ENCODE assay signal across 8 cellular contexts in genomic region chr16:29805232-29806095, GRCh38. TPM values are rescaled to one million over a fixed set of nuclear protein-coding genes. Genes with fewer than 3 reads are reported as not detected.
DNase-seq lines count a peak whose midpoint lies in the region; ATAC-seq and TF ChIP-seq lines count a peak whose summit lies in the region.

No MANE protein-coding gene starts in this region.

- peak; percentile 13 for TF ChIP-seq CTCF in GM06990 (IDR thresholded peaks at IDR 0.05; ENCODE audit: insufficient read depth, low read length, poor library complexity, severe bottlenecking)
- peak; percentile 20; the same call in 1 of the 2 replicates for TF ChIP-seq CTCF in HFFc6 (IDR thresholded peaks at IDR 0.05)
- TF ChIP-seq CTCF in NB4 (IDR thresholded peaks at IDR 0.05; ENCODE audit: low read depth, low read length), result no peak
- no peak for TF ChIP-seq CTCF in SK-N-SH (IDR thresholded peaks at IDR 0.05)

- peak; percentile 62 to 69 for ATAC-seq in activated naive CD4-positive, alpha-beta T cell treated with anti-CD3 and anti-CD28 coated beads, Interleukin-2, amount 50 U/mL, for 72 hours

- H3K9ac ChIP-seq in SK-N-SH, result peak overlapping the region; percentile 95

- POLR2A ChIA-PET in SK-N-SH (lab: Yijun Ruan, JAX), result interaction anchor here (0.6 to 4.0 kb wide), 7 partner anchors 10 to 216 kb away, joined by 3 to 19 read pairs (median 4); partner anchors contain the start of genes KIF22 and PAGR1

- CTCF ChIA-PET in SK-N-SH (lab: Yijun Ruan, JAX), result interaction anchor here (1.3 to 2.3 kb wide), 2 partner anchors 16 to 43 kb away, joined by 3 to 17 read pairs; partner anchors contain the start of gene KIF22

- H4K20me1 ChIP-seq in SK-N-SH (ENCODE audit: insufficient read depth), result peaks cover 15% of the 10 kb centered on the region

- no peaks in the 10 kb centered on the region for H3K9me3 Mint-ChIP-seq in HFFc6
- H3K9me3 Mint-ChIP-seq in activated naive CD4-positive, alpha-beta T cell treated with anti-CD3 and anti-CD28 coated beads, Interleukin-2, amount 50 U/mL, for 72 hours, result no peaks in the 10 kb centered on the region

- H3K36me3 Mint-ChIP-seq in HFFc6 (ENCODE audit: low read depth), result peaks cover 17% of the 10 kb centered on the region
- H3K36me3 Mint-ChIP-seq in activated naive CD4-positive, alpha-beta T cell treated with anti-CD3 and anti-CD28 coated beads, Interleukin-2, amount 50 U/mL, for 72 hours, result peaks cover 43 to 48% of the 10 kb centered on the region in 2 donors

- H3K4me2 ChIP-seq in SK-N-SH, result peak overlapping the region; percentile 90

- peaks cover 48% of the 10 kb centered on the region for H3K4me1 Mint-ChIP-seq in HFFc6 (ENCODE audit: low read depth)

- no peak for TF ChIP-seq RAD21 in SK-N-SH (IDR thresholded peaks at IDR 0.05; ENCODE audit: low read length)

- peak overlapping the region; percentile 56; the same call in 1 of the 2 replicates for H2AFZ ChIP-seq in SK-N-SH (ENCODE audit: low read depth)

- H3K27ac ChIP-seq in SK-N-SH (ENCODE audit: low read depth in 2 of 2, low read length in 1 of 2), result peak overlapping the region; percentile 89 to 93

- no peaks in the 10 kb centered on the region for H3K9me2 ChIP-seq in SK-N-SH

- H3K79me2 ChIP-seq in SK-N-SH (ENCODE audit: insufficient read depth), result peaks cover 34% of the 10 kb centered on the region

- peak overlapping the region; percentile 99 for H3K27ac Mint-ChIP-seq in HFFc6
- peak overlapping the region; percentile 89 to 100 for H3K27ac Mint-ChIP-seq in activated naive CD4-positive, alpha-beta T cell treated with anti-CD3 and anti-CD28 coated beads, Interleukin-2, amount 50 U/mL, for 72 hours

- no peaks in the 10 kb centered on the region for H3K9me3 ChIP-seq in SK-N-SH

- peaks cover 43% of the 10 kb centered on the region for H3F3A ChIP-seq in SK-N-SH (replicated peaks; ENCODE audit: insufficient read depth)

- no peaks in the 10 kb centered on the region for H3K27me3 ChIP-seq in GM06990 (replicated peaks; ENCODE audit: control insufficient read depth, insufficient read depth, low read length)
- no peaks in the 10 kb centered on the region for H3K27me3 ChIP-seq in SK-N-SH (ENCODE audit: insufficient read depth)

- peak in 1 of 2 experiments; percentile 78; a peak in 1 of 4 replicates for TF ChIP-seq EP300 in SK-N-SH (IDR thresholded peaks at IDR 0.05; ENCODE audit: borderline replicate concordance in 1 of 2, low read depth in 1 of 2, low read length in 1 of 2)

- DNase-seq in GM06990 (ENCODE audit: extremely low read depth, insufficient read length), result peak; percentile 99
- DNase-seq in HFFc6, result peak; percentile 97
- peak; percentile 98 for DNase-seq in NB4 (ENCODE audit: low read depth)
- DNase-seq in SK-N-SH, result peak; percentile 96
- DNase-seq in activated naive CD4-positive, alpha-beta T cell treated with anti-CD3 and anti-CD28 coated beads, Interleukin-2, amount 50 U/mL, for 72 hours (ENCODE audit: low spot score in 2 of 2), result peak; percentile 98
- peak; percentile 97 for DNase-seq in globus pallidus (ENCODE audit: low spot score)
- peak in 55 of 56 donors; percentile 86 to 100 (median 96) for DNase-seq in nucleus accumbens (lab: John Stamatoyannopoulos, UW)
- DNase-seq in superior temporal gyrus (ENCODE audit: extremely low spot score), result peak; percentile 95

- H3K4me1 ChIP-seq in SK-N-SH (ENCODE audit: control insufficient read depth in 1 of 2, insufficient read depth in 2 of 2, low read depth in 1 of 2, low read length in 1 of 2), result peaks cover 19 to 37% of the 10 kb centered on the region in 2 experiments

- H3K27me3 Mint-ChIP-seq in HFFc6 (ENCODE audit: insufficient read depth), result peaks cover 6% of the 10 kb centered on the region

- peak; percentile 74 for TF ChIP-seq POLR2A in NB4 (IDR thresholded peaks at IDR 0.05; ENCODE audit: extremely low read depth, insufficient read length)

- H3K4me3 ChIP-seq in GM06990 (replicated peaks; ENCODE audit: low read depth, low read length) (peak overlapping the region; percentile 89), NB4 (ENCODE audit: low read depth, low read length) (peak overlapping the region; percentile 71), SK-N-SH (ENCODE audit: low read depth in 2 of 2, low read length in 1 of 2) (peak overlapping the region; percentile 60 to 88)

- peaks cover 22% of the 10 kb centered on the region for H3K36me3 ChIP-seq in GM06990 (ENCODE audit: control insufficient read depth, insufficient read depth, low read length)
- peaks cover 22 to 32% of the 10 kb centered on the region in 2 experiments for H3K36me3 ChIP-seq in SK-N-SH (replicated peaks in 1 of 2; ENCODE audit: control insufficient read depth in 1 of 2, insufficient read depth in 2 of 2, low read length in 1 of 2)

- 2% methylated on average over 33 of the region's 103 CpGs for WGBS in SK-N-SH (ENCODE audit: low lambda C conversion rate)

- H3K4me3 Mint-ChIP-seq in HFFc6, result peak overlapping the region; percentile 97

TF ChIP-seq in SK-N-SH, 30 proteins besides CTCF, POLR2A, EP300 and RAD21 (continues in another document):
- TF ChIP-seq TAF1 (IDR thresholded peaks at IDR 0.05; ENCODE audit: borderline replicate concordance, low read depth, low read length), result peak; percentile 89
- TF ChIP-seq RCOR1 (IDR thresholded peaks at IDR 0.05; ENCODE audit: low read length), result peak; percentile 57; the same call in 1 of the 2 replicates
- no peak for TF ChIP-seq RFX5 (IDR thresholded peaks at IDR 0.05; ENCODE audit: low read length)
- peak; percentile 94 for TF ChIP-seq YY1 (IDR thresholded peaks at IDR 0.05; ENCODE audit: low read depth)
- TF ChIP-seq FOXM1 (IDR thresholded peaks at IDR 0.05; ENCODE audit: low read depth), result peak; percentile 85
- peak; percentile 46; the same call in 1 of the 2 replicates for TF ChIP-seq GABPA (IDR thresholded peaks at IDR 0.05; ENCODE audit: low read depth)
- TF ChIP-seq MXI1 (IDR thresholded peaks at IDR 0.05; ENCODE audit: low read depth, low read length), result peak; percentile 73
- TF ChIP-seq, protein P1, sequence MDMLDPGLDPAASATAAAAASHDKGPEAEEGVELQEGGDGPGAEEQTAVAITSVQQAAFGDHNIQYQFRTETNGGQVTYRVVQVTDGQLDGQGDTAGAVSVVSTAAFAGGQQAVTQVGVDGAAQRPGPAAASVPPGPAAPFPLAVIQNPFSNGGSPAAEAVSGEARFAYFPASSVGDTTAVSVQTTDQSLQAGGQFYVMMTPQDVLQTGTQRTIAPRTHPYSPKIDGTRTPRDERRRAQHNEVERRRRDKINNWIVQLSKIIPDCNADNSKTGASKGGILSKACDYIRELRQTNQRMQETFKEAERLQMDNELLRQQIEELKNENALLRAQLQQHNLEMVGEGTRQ (IDR thresholded peaks at IDR 0.05; ENCODE audit: borderline replicate concordance, low read depth, low read length), result no peak
- TF ChIP-seq RXRA (IDR thresholded peaks at IDR 0.05; ENCODE audit: borderline replicate concordance, low read depth), result peak; percentile 3; the same call in 1 of the 2 replicates
- TF ChIP-seq MEF2A (IDR thresholded peaks at IDR 0.05; ENCODE audit: borderline replicate concordance, low read depth), result no peak; the same call in 1 of the 2 replicates
- no peak for TF ChIP-seq IRF3 (IDR thresholded peaks at IDR 0.05; ENCODE audit: low read depth, low read length)
- TF ChIP-seq GATA2 (CRISPR knock-in tag; IDR thresholded peaks at IDR 0.05), result no peak

RNA-seq across cellular contexts. Expression of gene MAZ, which starts 0.9 kb away (rescaled TPM):
- total RNA-seq in HFFc6 (2021; fragmentation: NEBNext Ultra II Directional; extraction: Animal tissue kit (Norgen Biotek cat#: 25700)), result 100 to 1,000 TPM; 148 to 178 (median 165) TPM
- polyA plus RNA-seq in SK-N-SH (2012; rRNA removed), result 117 and 163 TPM in 2 replicates
- 77.9 and 147 TPM in 2 replicates for polyA plus RNA-seq in SK-N-SH (2012; cell fraction: cytosol; rRNA removed)
- polyA plus RNA-seq in SK-N-SH (2012; cell fraction: nucleus; rRNA removed), result 131 and 155 TPM in 2 replicates
- total RNA-seq in activated naive CD4-positive, alpha-beta T cell treated with anti-CD3 and anti-CD28 coated beads, Interleukin-2, amount 50 U/mL, for 72 hours, result 100 to 1,000 TPM; 285 to 386 TPM

RNA-seq across cellular contexts. Expression of gene PRRT2, which starts 6.5 kb away (rescaled TPM):
- 1 to 10 TPM; 2.9 to 4.3 (median 3.6) TPM for total RNA-seq in HFFc6 (2021; fragmentation: NEBNext Ultra II Directional; extraction: Animal tissue kit (Norgen Biotek cat#: 25700))
- 28.1 and 29.3 TPM in 2 replicates for polyA plus RNA-seq in SK-N-SH (2012; rRNA removed)
- 2.3 and 3.4 TPM in 2 replicates for polyA plus RNA-seq in SK-N-SH (2012; cell fraction: cytosol; rRNA removed)
- polyA plus RNA-seq in SK-N-SH (2012; cell fraction: nucleus; rRNA removed), result 256 and 346 TPM in 2 replicates
- total RNA-seq in activated naive CD4-positive, alpha-beta T cell treated with anti-CD3 and anti-CD28 coated beads, Interleukin-2, amount 50 U/mL, for 72 hours, result 1 to 10 TPM; 1.4 to 5.9 TPM

RNA-seq across cellular contexts. Expression of gene PAGR1, which starts 10.5 kb away (rescaled TPM):
- total RNA-seq in HFFc6 (2021; fragmentation: NEBNext Ultra II Directional; extraction: Animal tissue kit (Norgen Biotek cat#: 25700)), result 10 to 100 TPM; 12.9 to 19.2 (median 17.7) TPM
- 48.5 and 57.7 TPM in 2 replicates for polyA plus RNA-seq in SK-N-SH (2012; rRNA removed)
- polyA plus RNA-seq in SK-N-SH (2012; cell fraction: cytosol; rRNA removed), result 21.6 and 26.9 TPM in 2 replicates
- polyA plus RNA-seq in SK-N-SH (2012; cell fraction: nucleus; rRNA removed), result 270 and 364 TPM in 2 replicates
- total RNA-seq in activated naive CD4-positive, alpha-beta T cell treated with anti-CD3 and anti-CD28 coated beads, Interleukin-2, amount 50 U/mL, for 72 hours, result 10 to 100 TPM; 20.2 to 40.0 TPM

RNA-seq across cellular contexts. Expression of gene MVP, which starts 14.8 kb away (rescaled TPM):
- 100 to 1,000 TPM; 234 to 296 (median 268) TPM for total RNA-seq in HFFc6 (2021; fragmentation: NEBNext Ultra II Directional; extraction: Animal tissue kit (Norgen Biotek cat#: 25700))
- 198 and 222 TPM in 2 replicates for polyA plus RNA-seq in SK-N-SH (2012; rRNA removed)
- 70.0 and 100 TPM in 2 replicates for polyA plus RNA-seq in SK-N-SH (2012; cell fraction: cytosol; rRNA removed)
- polyA plus RNA-seq in SK-N-SH (2012; cell fraction: nucleus; rRNA removed), result 460 and 509 TPM in 2 replicates
- 100 to 1,000 TPM in 1 of 2 donors, 10 to 100 TPM in 1; 77.6 to 168 TPM for total RNA-seq in activated naive CD4-positive, alpha-beta T cell treated with anti-CD3 and anti-CD28 coated beads, Interleukin-2, amount 50 U/mL, for 72 hours

RNA-seq across cellular contexts. Expression of gene KIF22, which starts 14.9 kb away (rescaled TPM):
- total RNA-seq in HFFc6 (2021; fragmentation: NEBNext Ultra II Directional; extraction: Animal tissue kit (Norgen Biotek cat#: 25700)), result 10 to 100 TPM; 26.4 to 50.3 (median 48.9) TPM
- polyA plus RNA-seq in SK-N-SH (2012; rRNA removed), result 63.8 and 64.1 TPM in 2 replicates
- polyA plus RNA-seq in SK-N-SH (2012; cell fraction: cytosol; rRNA removed), result 25.9 and 37.8 TPM in 2 replicates
- polyA plus RNA-seq in SK-N-SH (2012; cell fraction: nucleus; rRNA removed), result 200 and 291 TPM in 2 replicates
- 100 to 1,000 TPM; 151 to 268 TPM for total RNA-seq in activated naive CD4-positive, alpha-beta T cell treated with anti-CD3 and anti-CD28 coated beads, Interleukin-2, amount 50 U/mL, for 72 hours

Comparison
In these comparisons a context has a peak if more than half of its experiments do, and no peak if none do; other contexts are left out.
1. Peak in every context shown above with its lines: DNase-seq, ATAC-seq, H3K4me3 ChIP-seq and H3K27ac ChIP-seq.
2. CTCF ChIP-seq: peak in GM06990 (single experiment) and HFFc6 (single experiment); none in NB4 (single experiment) and SK-N-SH (single experiment).